8 cellular contexts compared by ENCODE assay signal in the genomic region with DNA sequence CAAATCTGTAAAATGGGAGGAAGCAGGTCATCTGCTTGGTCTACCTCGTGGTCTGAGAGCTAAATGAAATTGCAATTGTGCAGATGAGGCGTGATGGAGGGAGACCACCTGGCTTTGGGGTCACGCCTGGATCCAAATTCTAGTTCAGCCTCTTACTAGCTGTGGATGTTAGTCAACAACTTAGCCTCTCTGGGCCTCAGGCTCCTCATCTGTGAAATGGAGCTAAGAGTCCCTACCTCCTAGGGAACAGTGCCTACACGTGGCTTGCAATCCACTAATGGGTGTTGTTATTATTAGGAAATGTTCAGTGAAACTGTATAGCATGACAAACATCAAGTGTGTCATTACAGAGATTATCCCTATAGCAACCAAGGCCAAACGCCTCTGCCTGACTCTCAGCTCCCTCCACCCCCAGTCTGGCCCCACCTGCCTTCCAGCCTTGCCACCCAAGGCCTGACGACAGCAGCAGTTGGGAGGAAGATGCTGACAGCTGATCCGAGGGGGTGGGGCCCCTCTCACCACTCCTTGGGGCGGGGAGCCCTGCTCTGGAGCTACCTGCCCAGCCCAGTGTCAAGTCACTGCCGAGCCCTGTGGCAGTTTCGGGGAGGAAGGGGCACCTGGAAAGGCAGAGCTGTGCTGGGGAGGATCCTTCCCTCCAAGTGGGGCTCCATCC. TPM values are rescaled to one million over a fixed set of nuclear protein-coding genes. Genes with fewer than 3 reads are reported as not detected.
DNase-seq lines count a peak whose midpoint lies in the region; TF ChIP-seq lines count a peak whose summit lies in the region.

No MANE protein-coding gene starts in this region.

- peak overlapping the region in 1 of 3 donors; percentile 6 for H3K27ac ChIP-seq in thyroid gland

- 60 to 66% methylated on average over 8 to 9 of the region's 10 CpGs for WGBS in thyroid gland, 2 donors

- H3K4me3 ChIP-seq in BE2C (ENCODE audit: low read depth, low read length) (no peak overlapping the region), thyroid gland (replicated peaks in 1 of 3) (no peak overlapping the region)

- H3K9me3 ChIP-seq in BE2C: no peaks in the 10 kb centered on the region
- no peaks in the 10 kb centered on the region for H3K9me3 ChIP-seq in thyroid gland

- TF ChIP-seq CTCF in BE2C (IDR thresholded peaks at IDR 0.05; ENCODE audit: low read depth, low read length): no peak
- TF ChIP-seq CTCF in thyroid gland (IDR thresholded peaks at IDR 0.05): no peak

- intact Hi-C loops in thyroid gland (cut with DNase I): no loop called here

- H3K4me1 ChIP-seq in BE2C (peaks cover 4% of the 10 kb centered on the region), thyroid gland (peaks cover 17 to 25% of the 10 kb centered on the region in 2 donors)

- H3K36me3 ChIP-seq in BE2C: no peaks in the 10 kb centered on the region
- no peaks in the 10 kb centered on the region for H3K36me3 ChIP-seq in thyroid gland

- peak; percentile 64 for DNase-seq in BE2C
- peak in 67 of 76 experiments; percentile 7 to 85 (median 46) for DNase-seq in HUDEP-2 (lab: John Stamatoyannopoulos, UW; ENCODE audit: unreplicated experiment in 76 of 76)
- DNase-seq in SW480 (ENCODE audit: low spot score): peak; percentile 76
- peak; percentile 76 for DNase-seq in glomerular visceral epithelial cell (ENCODE audit: extremely low spot score)
- peak; percentile 27 to 46 for DNase-seq in stimulated activated CD4-positive, alpha-beta T cell treated with anti-CD3 and anti-CD28 coated beads, Interleukin-2, amount 100 ng/mL, for 24 hours
- DNase-seq in T-helper 9 cell: no peak
- DNase-seq in thyroid gland: no peak
- DNase-seq in cerebellum (ENCODE audit: low spot score): no peak

- no peak for TF ChIP-seq POLR2A in thyroid gland (IDR thresholded peaks at IDR 0.05)

- no peaks in the 10 kb centered on the region for H3K27me3 ChIP-seq in BE2C
- no peaks in the 10 kb centered on the region for H3K27me3 ChIP-seq in thyroid gland

RNA-seq across cellular contexts. Expression of a gene that starts 1.7 kb away (rescaled TPM):
- not detected for polyA plus RNA-seq in BE2C (2012; ENCODE audit: insufficient read depth, insufficient read length, low read depth)
- total RNA-seq in thyroid gland (10 to 100 TPM; 27.8 to 85.2 (median 56.8) TPM), cerebellum (0.64 TPM)

RNA-seq across cellular contexts. Expression of a gene that starts 32.1 kb away (rescaled TPM):
- not detected for polyA plus RNA-seq in BE2C (2012; ENCODE audit: insufficient read depth, insufficient read length, low read depth)
- under 1 TPM in 3 of 4 donors, not detected in 1; 0.13 to 0.44 (median 0.22) TPM for total RNA-seq in thyroid gland
- 3.8 TPM for total RNA-seq in cerebellum

Comparison
In these comparisons a context has a peak if more than half of its experiments do, and no peak if none do; other contexts are left out.
1. DNase-seq: peak in BE2C (single experiment), HUDEP-2 (67 of 76), SW480 (single experiment), glomerular visceral epithelial cell (single experiment) and stimulated activated CD4-positive, alpha-beta T cell treated with anti-CD3 and anti-CD28 coated beads, Interleukin-2, amount 100 ng/mL, for 24 hours (2 of 2); none in T-helper 9 cell (single experiment), thyroid gland (0 of 2) and cerebellum (single experiment).
2. RNA of a gene that starts 1.7 kb away (total RNA-seq): 27.8 to 85.2 TPM in thyroid gland; 0.64 TPM in cerebellum (single experiment); every median in the first group is over 10 times any median in the second.